In the genomic region with DNA sequence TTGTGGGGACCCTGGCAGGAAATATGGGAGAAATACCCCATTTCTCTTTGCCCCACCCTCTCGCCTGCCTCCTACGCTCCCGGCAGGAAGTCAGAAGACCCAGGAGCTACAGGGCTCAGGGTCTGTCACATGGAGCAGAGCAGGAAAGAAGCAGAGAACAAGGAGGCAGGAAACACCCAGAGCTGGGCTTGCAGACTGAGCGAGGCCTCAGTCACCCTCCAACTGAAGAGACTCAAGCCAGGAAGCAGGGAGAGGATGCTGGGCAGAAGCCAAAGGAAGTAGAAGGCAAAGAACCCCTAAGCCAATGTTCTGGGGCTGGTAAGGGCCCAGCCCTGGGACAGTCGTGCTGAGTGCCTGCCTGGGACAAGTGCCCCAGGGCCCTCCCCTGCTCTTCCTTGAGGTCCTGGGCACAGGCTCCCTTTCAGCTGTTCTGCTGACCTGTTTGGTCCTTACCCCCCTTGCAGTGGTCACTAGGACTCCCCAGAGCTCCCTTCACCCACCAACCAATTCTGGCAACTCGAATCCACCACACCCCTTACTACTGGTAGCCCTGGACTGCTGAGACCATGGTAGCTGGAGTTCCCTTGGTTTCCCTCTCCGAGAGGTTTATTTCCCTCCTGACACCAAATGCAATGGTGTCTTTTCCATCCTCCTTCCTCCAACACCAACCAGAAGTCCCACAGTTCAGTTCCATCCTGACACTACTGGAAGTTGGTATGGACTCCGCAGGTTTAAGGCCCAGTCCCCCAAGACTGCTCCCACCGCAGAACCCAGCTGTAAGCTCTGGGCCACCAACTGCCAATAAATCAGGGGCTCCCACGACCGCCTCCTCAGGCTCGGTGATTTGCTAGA, we compare ENCODE assay signal across 1 cellular context.
TF ChIP-seq lines count a peak whose summit lies in the region.

No MANE protein-coding gene starts in this region.

TF ChIP-seq in WTC11, 78 proteins besides CTCF, POLR2A, EP300 and RAD21 (continued from another document):
- TF ChIP-seq, protein P1, sequence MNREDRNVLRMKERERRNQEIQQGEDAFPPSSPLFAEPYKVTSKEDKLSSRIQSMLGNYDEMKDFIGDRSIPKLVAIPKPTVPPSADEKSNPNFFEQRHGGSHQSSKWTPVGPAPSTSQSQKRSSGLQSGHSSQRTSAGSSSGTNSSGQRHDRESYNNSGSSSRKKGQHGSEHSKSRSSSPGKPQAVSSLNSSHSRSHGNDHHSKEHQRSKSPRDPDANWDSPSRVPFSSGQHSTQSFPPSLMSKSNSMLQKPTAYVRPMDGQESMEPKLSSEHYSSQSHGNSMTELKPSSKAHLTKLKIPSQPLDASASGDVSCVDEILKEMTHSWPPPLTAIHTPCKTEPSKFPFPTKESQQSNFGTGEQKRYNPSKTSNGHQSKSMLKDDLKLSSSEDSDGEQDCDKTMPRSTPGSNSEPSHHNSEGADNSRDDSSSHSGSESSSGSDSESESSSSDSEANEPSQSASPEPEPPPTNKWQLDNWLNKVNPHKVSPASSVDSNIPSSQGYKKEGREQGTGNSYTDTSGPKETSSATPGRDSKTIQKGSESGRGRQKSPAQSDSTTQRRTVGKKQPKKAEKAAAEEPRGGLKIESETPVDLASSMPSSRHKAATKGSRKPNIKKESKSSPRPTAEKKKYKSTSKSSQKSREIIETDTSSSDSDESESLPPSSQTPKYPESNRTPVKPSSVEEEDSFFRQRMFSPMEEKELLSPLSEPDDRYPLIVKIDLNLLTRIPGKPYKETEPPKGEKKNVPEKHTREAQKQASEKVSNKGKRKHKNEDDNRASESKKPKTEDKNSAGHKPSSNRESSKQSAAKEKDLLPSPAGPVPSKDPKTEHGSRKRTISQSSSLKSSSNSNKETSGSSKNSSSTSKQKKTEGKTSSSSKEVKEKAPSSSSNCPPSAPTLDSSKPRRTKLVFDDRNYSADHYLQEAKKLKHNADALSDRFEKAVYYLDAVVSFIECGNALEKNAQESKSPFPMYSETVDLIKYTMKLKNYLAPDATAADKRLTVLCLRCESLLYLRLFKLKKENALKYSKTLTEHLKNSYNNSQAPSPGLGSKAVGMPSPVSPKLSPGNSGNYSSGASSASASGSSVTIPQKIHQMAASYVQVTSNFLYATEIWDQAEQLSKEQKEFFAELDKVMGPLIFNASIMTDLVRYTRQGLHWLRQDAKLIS (CRISPR knock-in tag; IDR thresholded peaks at IDR 0.05; ENCODE audit: borderline replicate concordance): no peak
- TF ChIP-seq MYBL2 (CRISPR knock-in tag; IDR thresholded peaks at IDR 0.05): no peak
- no peak for TF ChIP-seq NFE2L1 (CRISPR knock-in tag; IDR thresholded peaks at IDR 0.05)
